ENCODE assay signal across 12 cellular contexts in the genomic region with DNA sequence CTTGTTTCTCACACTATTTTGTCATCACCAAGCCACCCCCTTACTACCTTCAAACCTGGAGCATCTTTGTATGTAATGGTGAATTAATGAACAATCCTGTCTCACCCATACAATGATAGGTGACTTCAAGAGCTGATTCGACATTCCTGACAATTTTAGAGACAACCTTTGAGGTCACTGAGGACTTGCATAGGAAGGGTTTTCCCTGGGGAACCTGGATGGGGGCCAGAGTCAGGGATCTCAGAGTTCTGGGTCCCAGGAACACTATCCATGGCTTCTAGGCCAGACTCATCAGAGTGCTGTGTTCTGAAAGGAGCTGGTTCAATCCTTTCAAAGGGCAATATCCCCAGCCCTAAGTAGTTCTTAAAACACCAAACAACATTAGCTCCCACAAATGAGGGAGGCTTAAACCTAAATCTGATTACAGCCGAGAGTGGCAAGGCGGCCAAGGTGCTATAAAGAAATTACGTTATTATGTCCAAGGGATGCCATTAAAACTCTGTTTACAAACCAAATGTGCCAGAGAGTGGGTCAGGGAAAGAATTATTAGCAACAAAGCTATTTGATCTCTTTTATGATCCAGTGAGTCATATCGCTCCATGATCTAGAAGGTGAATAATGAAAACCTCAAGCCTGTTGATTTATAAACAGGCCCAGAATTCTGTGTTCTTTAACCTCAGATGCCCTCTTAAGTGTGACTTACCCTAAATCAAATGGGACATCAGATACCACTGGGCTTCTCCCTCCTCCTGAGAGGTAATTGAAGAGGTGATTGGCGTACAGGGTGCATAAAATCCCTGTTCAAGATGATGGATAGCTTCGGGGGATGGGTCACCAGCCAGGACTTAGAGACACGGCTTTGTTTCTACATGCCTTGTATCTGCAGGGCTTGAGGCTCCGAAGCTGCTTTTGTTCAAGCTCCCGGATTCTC.
DNase-seq lines count a peak whose midpoint lies in the region; FAIRE-seq and TF ChIP-seq lines count a peak whose summit lies in the region.
"Had no signal": no experiment of that assay in that cellular context is flagged by ENCODE, and none has a peak within 500 bp of the region (broad histone marks: within the 10 kb centered on the region; RNA-seq: fewer than 3 reads in every experiment).

No MANE protein-coding gene starts in this region.

- TF ChIP-seq CTCF in AG09309 (IDR thresholded peaks at IDR 0.05; ENCODE audit: control insufficient read depth, insufficient read depth, low read depth, low read length, missing control alignments) (no peak), adrenal gland (IDR thresholded peaks at IDR 0.05) (no peak), osteocyte (IDR thresholded peaks at IDR 0.05) (no peak), thyroid gland (IDR thresholded peaks at IDR 0.05) (no peak)

- no peak for FAIRE-seq in HTR-8/SVneo (lab: Jason Lieb, UNC)

- peaks cover 7 to 16% of the 10 kb centered on the region in 2 donors for H3K4me1 ChIP-seq in adrenal gland (replicated peaks in 1 of 2)
- H3K4me1 ChIP-seq in mesodermal cell (ENCODE audit: control insufficient read depth, insufficient read depth, low read length, poor library complexity, severe bottlenecking), result peaks cover 27% of the 10 kb centered on the region
- H3K4me1 ChIP-seq in thyroid gland, result no peaks in the 10 kb centered on the region

- H3K27ac Mint-ChIP-seq in osteocyte (ENCODE audit: unreplicated experiment), result no peak overlapping the region

- WGBS in adrenal gland, 4 donors, result 42 to 53% (median 43%) methylated on average over 8 to 10 of the region's 10 CpGs
- WGBS in mesodermal cell (ENCODE audit: insufficient coverage in 2 of 2), 2 experiments, result 77 to 91% methylated on average over 7 of the region's 10 CpGs
- 77 to 83% methylated on average over 10 of the region's 10 CpGs for WGBS in thyroid gland, 2 donors

- intact Hi-C loops in adrenal gland (cut with DNase I), result no loop called here
- intact Hi-C loops in posterior vena cava (cut with DNase I), result no loop called here
- intact Hi-C loops in thyroid gland (cut with DNase I), result no loop called here

- peak in 1 of 2 donors; percentile 44 for TF ChIP-seq POLR2A in adrenal gland (IDR thresholded peaks at IDR 0.05)
- no peak for TF ChIP-seq POLR2A in thyroid gland (IDR thresholded peaks at IDR 0.05)

- H3K27ac ChIP-seq in adrenal gland (peak overlapping the region; percentile 26 to 89 (median 74)), mesodermal cell (ENCODE audit: low read depth, low read length, severe bottlenecking) (peak overlapping the region; percentile 16), thyroid gland (no peak overlapping the region)

- H3K9me3 ChIP-seq in adrenal gland (replicated peaks in 1 of 3), result no peaks in the 10 kb centered on the region
- H3K9me3 ChIP-seq in mesodermal cell (ENCODE audit: control insufficient read depth, low read length), result no peaks in the 10 kb centered on the region
- H3K9me3 ChIP-seq in thyroid gland, result no peaks in the 10 kb centered on the region

- H3K36me3 ChIP-seq in adrenal gland (replicated peaks in 1 of 2) (no peaks in the 10 kb centered on the region), mesodermal cell (ENCODE audit: control insufficient read depth, insufficient read depth, low read length) (no peaks in the 10 kb centered on the region), thyroid gland (no peaks in the 10 kb centered on the region)

- H3K27me3 ChIP-seq in adrenal gland (no peaks in the 10 kb centered on the region), thyroid gland (no peaks in the 10 kb centered on the region)

- DNase-seq in AG09309 (ENCODE audit: low read depth) (peak; percentile 25), HTR-8/SVneo (ENCODE audit: insufficient read length, low spot score) (peak; percentile 35), adrenal gland (peak; percentile 59 to 89 (median 69)), osteocyte (ENCODE audit: extremely low spot score, unreplicated experiment) (no peak), posterior vena cava (ENCODE audit: low spot score) (no peak), thyroid gland (no peak)
- DNase-seq in stimulated activated CD4-positive, alpha-beta T cell treated with anti-CD3 and anti-CD28 coated beads, Interleukin-1b, Interleukin-23, amount 100 ng/mL, for 48 hours, result no peak
- DNase-seq: activated CD4-positive, alpha-beta T cell treated with anti-CD3 and anti-CD28 coated beads, Interleukin-2, amount 50 U/mL, for 1 hour; H7; head of caudate nucleus; Kasumi-1 had no signal

- no peak overlapping the region for H3K4me3 Mint-ChIP-seq in osteocyte (ENCODE audit: unreplicated experiment)

- no peaks in the 10 kb centered on the region for H3K27me3 Mint-ChIP-seq in osteocyte (ENCODE audit: unreplicated experiment)

- no peaks in the 10 kb centered on the region for H3K36me3 Mint-ChIP-seq in osteocyte (ENCODE audit: unreplicated experiment)

- H3K4me3 ChIP-seq in AG09309 (ENCODE audit: control insufficient read depth, low read depth, low read length), result no peak overlapping the region
- H3K4me3 ChIP-seq in adrenal gland, result no peak overlapping the region
- no peak overlapping the region for H3K4me3 ChIP-seq in mesodermal cell (ENCODE audit: extremely low read depth, insufficient read depth, low read length, poor library complexity, severe bottlenecking)
- no peak overlapping the region for H3K4me3 ChIP-seq in thyroid gland (replicated peaks in 1 of 3)

- H3K4me1 Mint-ChIP-seq in osteocyte (ENCODE audit: unreplicated experiment), result peaks cover 18% of the 10 kb centered on the region

- H3K9me3 Mint-ChIP-seq in osteocyte (ENCODE audit: unreplicated experiment), result peaks cover 5% of the 10 kb centered on the region

Comparison
In these comparisons a context has a peak if more than half of its experiments do, and no peak if none do; other contexts are left out.
1. DNase-seq: peak in AG09309 (single experiment), HTR-8/SVneo (single experiment) and adrenal gland (7 of 7); none in stimulated activated CD4-positive, alpha-beta T cell treated with anti-CD3 and anti-CD28 coated beads, Interleukin-1b, Interleukin-23, amount 100 ng/mL, for 48 hours (single experiment), osteocyte (single experiment), posterior vena cava (single experiment) and thyroid gland (0 of 2).
2. H3K27ac ChIP-seq: peak in adrenal gland (5 of 5) and mesodermal cell (single experiment); none in thyroid gland (0 of 3).